In genomic region chr5:38856660-38857059, GRCh38 we compare ENCODE assay signal across 9 cellular contexts.
"Had no signal": no experiment of that assay in that cellular context is flagged by ENCODE, and none has a peak within 500 bp of the region (broad histone marks: within the 10 kb centered on the region; RNA-seq: fewer than 3 reads in every experiment).

No MANE protein-coding gene starts in this region.

- H3K27ac ChIP-seq: GM23248, HL-60 had no signal

- H3K9me3 ChIP-seq: HAP-1 had no signal

- H3K9ac ChIP-seq: GM23248 had no signal

- H3K4me1 ChIP-seq: HAP-1 had no signal

- H3K36me3 ChIP-seq: HAP-1 had no signal

- DNase-seq: GM23248, GOT3, H7, IMR-90, KG1 had no signal

- H3K4me3 ChIP-seq: GM23248, HAP-1, K562 had no signal

- FAIRE-seq: K562 had no signal

- ATAC-seq: HCT116, K562 had no signal

- H2AFZ ChIP-seq: GM23248 had no signal
